ENCODE assay signal across 23 cellular contexts in the genomic region with DNA sequence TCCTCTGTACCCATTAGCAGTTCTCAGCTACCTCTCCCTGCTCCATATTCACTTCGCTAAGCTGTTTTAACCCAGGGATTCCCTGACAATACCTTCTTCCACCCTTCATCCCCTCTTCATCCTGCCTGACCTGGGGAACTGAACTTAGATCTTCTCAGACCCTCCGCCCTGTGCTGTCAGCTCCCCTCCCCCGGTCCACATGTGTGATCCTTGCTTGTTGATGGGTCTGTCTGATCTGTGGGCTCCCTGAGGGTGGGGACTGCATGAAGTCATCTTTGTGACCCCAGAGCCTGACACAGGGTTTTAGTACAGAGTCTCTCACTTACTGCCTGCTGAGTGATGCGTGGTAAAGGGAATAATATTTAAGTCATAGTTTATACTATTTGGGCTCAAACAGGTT. TPM values are rescaled to one million over a fixed set of nuclear protein-coding genes. Genes with fewer than 3 reads are reported as not detected.
DNase-seq lines count a peak whose midpoint lies in the region; ATAC-seq, FAIRE-seq and TF ChIP-seq lines count a peak whose summit lies in the region.
"Had no signal": no experiment of that assay in that cellular context is flagged by ENCODE, and none has a peak within 500 bp of the region (broad histone marks: within the 10 kb centered on the region; RNA-seq: fewer than 3 reads in every experiment).

No MANE protein-coding gene starts in this region.

- no peak overlapping the region for H3K27ac ChIP-seq in CD4-positive, CD25-positive, alpha-beta regulatory T cell (ENCODE audit: insufficient read depth, low read length, poor library complexity, severe bottlenecking)
- peak overlapping the region; percentile 16; the same call in 1 of the 3 replicates for H3K27ac ChIP-seq in K562 (ENCODE audit: extremely low read depth, low read depth, low read length)
- H3K27ac ChIP-seq in psoas muscle = peak overlapping the region; percentile 36
- H3K27ac ChIP-seq: HL-60, PC-9 had no signal

- no peak overlapping the region for H3K4me2 ChIP-seq in K562 (ENCODE audit: insufficient read depth, low read length)
- H3K4me2 ChIP-seq: PC-9 had no signal

- H3K27me3 ChIP-seq in CD4-positive, CD25-positive, alpha-beta regulatory T cell (ENCODE audit: control insufficient read depth, insufficient read depth, low read length) = no peaks in the 10 kb centered on the region
- H3K27me3 ChIP-seq in K562 (ENCODE audit: control insufficient read depth in 2 of 2, insufficient read depth in 2 of 2, low read length in 2 of 2) (no peaks in the 10 kb centered on the region; a peak in 1 of 5 replicates), psoas muscle (ENCODE audit: insufficient read depth in 3 of 3, low read length in 2 of 3) (no peaks in the 10 kb centered on the region)
- H3K27me3 ChIP-seq: BE2C had no signal

- TF ChIP-seq POLR2A in K562 (conservative IDR thresholded peaks at IDR 0.05) = no peak

- TF ChIP-seq RAD21 in K562 (CRISPR knock-in tag; conservative IDR thresholded peaks at IDR 0.05 in 1 of 2, IDR thresholded peaks at IDR 0.05 in 1 of 2) = no peak

- ATAC-seq in CD4-positive, CD25-positive, alpha-beta regulatory T cell (ENCODE audit: low read depth in 2 of 2) = no peak
- ATAC-seq in K562 = peak; percentile 75
- no peak for ATAC-seq in psoas muscle

- peaks cover 29% of the 10 kb centered on the region for H3K36me3 Mint-ChIP-seq in CD4-positive, CD25-positive, alpha-beta regulatory T cell

- H3K4me3 ChIP-seq in CD4-positive, CD25-positive, alpha-beta regulatory T cell (ENCODE audit: low read depth, low read length) = no peak overlapping the region
- no peak overlapping the region for H3K4me3 ChIP-seq in K562
- H3K4me3 ChIP-seq in psoas muscle = no peak overlapping the region
- H3K4me3 ChIP-seq: PC-9 had no signal

- CTCF ChIA-PET in K562 (lab: Yijun Ruan, JAX; ENCODE audit: low intra/inter-chr PET ratio) = interaction anchor here (0.7 kb wide), 1 partner anchor 321 kb away, joined by 5 read pairs; no protein-coding TSS in a partner anchor

- H3K4me1 ChIP-seq in CD4-positive, CD25-positive, alpha-beta regulatory T cell (ENCODE audit: control insufficient read depth, insufficient read depth, low read length, poor library complexity, severe bottlenecking) = no peaks in the 10 kb centered on the region
- peaks cover 2 to 9% of the 10 kb centered on the region in 2 experiments; a peak in 4 of 5 replicates for H3K4me1 ChIP-seq in K562 (replicated peaks in 1 of 2; ENCODE audit: control insufficient read depth in 2 of 2, insufficient read depth in 2 of 2, low read length in 2 of 2)
- peaks cover 25% of the 10 kb centered on the region for H3K4me1 ChIP-seq in psoas muscle
- H3K4me1 ChIP-seq: BE2C had no signal

- H3K9me3 ChIP-seq in CD4-positive, CD25-positive, alpha-beta regulatory T cell (ENCODE audit: control insufficient read depth in 2 of 2, low read length in 2 of 2) = no peaks in the 10 kb centered on the region
- H3K9me3 ChIP-seq in K562 (replicated peaks; ENCODE audit: control insufficient read depth, insufficient read depth, low read depth, low read length) (no peaks in the 10 kb centered on the region), psoas muscle (no peaks in the 10 kb centered on the region)
- H3K9me3 ChIP-seq: BE2C had no signal

- peak overlapping the region in 2 of 3 donors; percentile 5 to 50 for H3K27ac Mint-ChIP-seq in CD4-positive, CD25-positive, alpha-beta regulatory T cell
- H3K27ac Mint-ChIP-seq: CD4-positive, alpha-beta T cell had no signal

- peaks cover 10% of the 10 kb centered on the region for H3K36me3 ChIP-seq in CD4-positive, CD25-positive, alpha-beta regulatory T cell (ENCODE audit: control insufficient read depth, insufficient read depth, low read length)
- H3K36me3 ChIP-seq in K562 (ENCODE audit: control insufficient read depth, insufficient read depth, low read length) = peaks cover 67% of the 10 kb centered on the region
- peaks cover 0 to 26% of the 10 kb centered on the region in 2 donors for H3K36me3 ChIP-seq in psoas muscle (ENCODE audit: insufficient read depth in 1 of 2, low read depth in 1 of 2)

- H3K4me1 Mint-ChIP-seq in CD4-positive, CD25-positive, alpha-beta regulatory T cell = peaks cover 0 to 4% (median 0%) of the 10 kb centered on the region in 4 donors

- FAIRE-seq in K562 (lab: Jason Lieb, UNC) = no peak
- FAIRE-seq: A204.1, GM12892, GM18507, HTR-8/SVneo had no signal

- no peaks in the 10 kb centered on the region for H3K27me3 Mint-ChIP-seq in CD4-positive, CD25-positive, alpha-beta regulatory T cell
- H3K27me3 Mint-ChIP-seq: CD4-positive, alpha-beta T cell had no signal

- no peaks in the 10 kb centered on the region for H3K9me1 ChIP-seq in K562 (ENCODE audit: control insufficient read depth, insufficient read depth, low read length)

- no TSS peak for BruUV-seq in K562 (replicated peaks; lab: Mats Ljungman, UMichigan)

- H2AFZ ChIP-seq in K562 (ENCODE audit: low read depth, low read length) = no peak overlapping the region
- H2AFZ ChIP-seq: PC-9 had no signal

- intact Hi-C loops in K562 (cut with micrococcal nuclease) (no loop called here), psoas muscle (cut with DNase I) (no loop called here)

- H3K79me2 ChIP-seq in K562 (ENCODE audit: control insufficient read depth, insufficient read depth, low read length) = no peaks in the 10 kb centered on the region

- no peak for TF ChIP-seq EP300 in K562 (IDR thresholded peaks at IDR 0.05; ENCODE audit: low read length)

- DNase-seq in CD4-positive, CD25-positive, alpha-beta regulatory T cell = no peak
- DNase-seq in NCI-H82 treated with DMSO at 0.1 percent for 48 hours (lab: John Stamatoyannopoulos, UW; ENCODE audit: unreplicated experiment) = peak; percentile 17
- peak; percentile 39 to 59 (median 47) for DNase-seq in K562 (ENCODE audit: extremely low read depth in 1 of 4, low spot score in 3 of 4)
- DNase-seq in psoas muscle = peak in 1 of 2 donors; percentile 40
- no peak for DNase-seq in HT-29 (ENCODE audit: low spot score)
- DNase-seq in activated CD4-positive, alpha-beta T cell treated with anti-CD3 and anti-CD28 coated beads, Interleukin-2, amount 50 U/mL, for 48 hours = no peak
- no peak for DNase-seq in DMS114 treated with DMSO at 0.1 percent for 48 hours (lab: John Stamatoyannopoulos, UW; ENCODE audit: unreplicated experiment)
- DNase-seq in A172 (ENCODE audit: low spot score) = no peak
- DNase-seq: BE2C; Calu3; CD4-positive, alpha-beta T cell; IMR-90; Karpas-422; NCI-H1436; NCI-H1930; NCI-H226; NCI-H524; PC-9 had no signal

- no peak for TF ChIP-seq CTCF in K562 (IDR thresholded peaks at IDR 0.05 in 2 of 3, conservative IDR thresholded peaks at IDR 0.05 in 1 of 3; ENCODE audit: insufficient read depth in 2 of 3, low read depth in 1 of 3, low read length in 3 of 3)
- TF ChIP-seq CTCF in psoas muscle (IDR thresholded peaks at IDR 0.05) = no peak

- no peak overlapping the region for H3K9ac ChIP-seq in K562 (ENCODE audit: insufficient read depth in 1 of 2, low read depth in 2 of 2, low read length in 2 of 2)

- no peaks in the 10 kb centered on the region for H4K20me1 ChIP-seq in K562 (replicated peaks; ENCODE audit: control insufficient read depth, insufficient read depth, low read length)

- WGBS in K562 (ENCODE audit: insufficient coverage, low coverage, missing lambda C conversion rate) = 66% methylated on average over 4 of the region's 4 CpGs
- WGBS in psoas muscle, 3 donors = 95 to 99% (median 95%) methylated on average over 4 of the region's 4 CpGs

- in situ Hi-C loops in K562 (cut with MboI) = no loop called here

- POLR2A ChIA-PET in K562 (lab: Yijun Ruan, JAX) = interaction anchor here (0.9 to 1.2 kb wide), 4 partner anchors 9 to 32 kb away, joined by 3 read pairs; no protein-coding TSS in a partner anchor

- no peak overlapping the region for H3K4me3 Mint-ChIP-seq in CD4-positive, CD25-positive, alpha-beta regulatory T cell
- H3K4me3 Mint-ChIP-seq: CD4-positive, alpha-beta T cell had no signal

- H3K9me3 Mint-ChIP-seq in CD4-positive, CD25-positive, alpha-beta regulatory T cell = peaks cover 0 to under 1% (median 0%) of the 10 kb centered on the region in 7 donors
- H3K9me3 Mint-ChIP-seq: CD4-positive, alpha-beta T cell had no signal

TF ChIP-seq in K562, 482 proteins besides CTCF, POLR2A, EP300 and RAD21 (continues in another document):
- no peak for TF ChIP-seq ZBTB1 (CRISPR knock-in tag; IDR thresholded peaks at IDR 0.05; ENCODE audit: borderline replicate concordance, low read depth)
- TF ChIP-seq ETS2 (tag; IDR thresholded peaks at IDR 0.05; ENCODE audit: borderline replicate concordance, poor library complexity, severe bottlenecking) = no peak
- no peak for TF ChIP-seq CBFA2T3 (IDR thresholded peaks at IDR 0.05)
- TF ChIP-seq SRSF9 (IDR thresholded peaks at IDR 0.05; ENCODE audit: borderline replicate concordance, low read depth, low read length) = no peak

RNA-seq across cellular contexts. Expression of a gene that starts 11.8 kb away (rescaled TPM):
- total RNA-seq in CD4-positive, CD25-positive, alpha-beta regulatory T cell = 10.0 TPM
- polyA plus RNA-seq in CD4-positive, CD25-positive, alpha-beta regulatory T cell = 1 to 10 TPM; 1.4 to 4.9 (median 2.9) TPM
- total RNA-seq in K562 (2011; cell fraction: chromatin; rRNA removed; ENCODE audit: low replicate concordance) = 28.3 and 29.4 TPM in 2 replicates
- 14.1 and 17.0 TPM in 2 replicates for total RNA-seq in K562 (2011; cell fraction: nucleolus; rRNA removed)
- 21.1 and 28.3 TPM in 2 replicates for total RNA-seq in K562 (2011; cell fraction: nucleoplasm; rRNA removed)
- total RNA-seq in K562 (2014; rRNA removed) (17.8 and 23.0 TPM in 2 replicates), K562 (2014; rRNA removed; fragmentation: Illumina TruSeq; extraction: Trizol) (24.0 and 28.3 TPM in 2 replicates), K562 (2015; rRNA removed; fragmentation: Illumina TruSeq; extraction: Trizol) (22.7 and 23.4 TPM in 2 replicates), K562 (2021) (32.3 and 36.8 TPM in 2 replicates), psoas muscle (10 to 100 TPM in 2 of 4 donors, 1 to 10 TPM in 2; 2.6 to 12.6 (median 8.1) TPM)
- polyA plus RNA-seq in K562 (2011; rRNA removed) (21.0 and 24.4 TPM in 2 replicates), K562 (2014; fragmentation: Illumina TruSeq; extraction: Trizol) (29.7 and 34.2 TPM in 2 replicates), K562 (2014; fragmentation: Nextera tagmentation; extraction: Ambion mirVana) (10 to 100 TPM in 1 of 2 experiments, 1 to 10 TPM in 1; 7.5 to 12.2 TPM), K562 (2014; rRNA removed) (19.4 and 23.4 TPM in 2 replicates), psoas muscle (10 to 100 TPM in 1 of 3 donors, 1 to 10 TPM in 1, under 1 TPM in 1; 0.68 to 10.4 (median 8.4) TPM)
- polyA plus RNA-seq in K562 (2011; cell fraction: cytosol; rRNA removed) = 14.7 and 17.6 TPM in 2 replicates
- polyA plus RNA-seq in K562 (2011; cell fraction: nucleus; rRNA removed) = 14.3 and 15.2 TPM in 2 replicates
- polyA plus RNA-seq in K562 (2012) = 19.3 and 19.7 TPM in 2 replicates
- polyA minus RNA-seq in K562 (2011; rRNA and poly(A)+ RNA removed) = 19.1 and 20.2 TPM in 2 replicates
- polyA minus RNA-seq in K562 (2011; cell fraction: cytosol; rRNA and poly(A)+ RNA removed) = 17.5 and 19.8 TPM in 2 replicates
- 7.4 and 10.0 TPM in 2 replicates for polyA minus RNA-seq in K562 (2011; cell fraction: nucleus; rRNA and poly(A)+ RNA removed)
- 5.7 and 8.0 TPM in 2 replicates for total RNA-seq in HT-29 (2014; rRNA removed; shearing (Covaris generic))
- 25.9 and 33.9 TPM in 2 replicates for total RNA-seq in A172 (2014; rRNA removed; shearing (Covaris generic))

Comparison
In these comparisons a context has a peak if more than half of its experiments do, and no peak if none do; other contexts are left out.
1. DNase-seq: peak in NCI-H82 treated with DMSO at 0.1 percent for 48 hours (single experiment) and K562 (4 of 4); none in CD4-positive, CD25-positive, alpha-beta regulatory T cell (0 of 3), HT-29 (single experiment), activated CD4-positive, alpha-beta T cell treated with anti-CD3 and anti-CD28 coated beads, Interleukin-2, amount 50 U/mL, for 48 hours (0 of 2), DMS114 treated with DMSO at 0.1 percent for 48 hours (single experiment) and A172 (single experiment).